ENCODE assay signal across 24 cellular contexts in the genomic region with DNA sequence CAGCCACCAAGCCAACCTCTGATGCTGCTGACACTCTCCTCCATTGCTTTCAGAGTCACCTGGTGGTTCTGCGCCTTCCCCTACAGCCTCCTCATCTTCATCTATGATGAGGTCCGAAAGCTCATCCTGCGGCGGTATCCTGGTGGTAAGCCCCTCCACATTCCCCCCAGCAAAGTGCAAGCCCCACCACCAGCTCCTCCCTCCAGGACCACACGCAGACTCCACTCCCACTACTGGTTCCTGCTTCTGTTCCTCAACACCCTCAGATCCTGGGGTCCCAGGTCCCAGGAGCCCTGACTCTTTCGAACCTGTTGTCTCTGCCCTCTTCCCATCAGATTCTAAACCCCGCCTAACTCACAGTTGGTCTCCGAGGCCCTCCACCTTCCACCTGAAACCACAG. TPM values are rescaled to one million over a fixed set of nuclear protein-coding genes. Genes with fewer than 3 reads are reported as not detected.
A peak's percentile ranks its signal among the peaks of the same experiment; 100 is the strongest.
DNase-seq lines count a peak whose midpoint lies in the region; ATAC-seq, FAIRE-seq and TF ChIP-seq lines count a peak whose summit lies in the region.
"Had no signal": no experiment of that assay in that cellular context is flagged by ENCODE, and none has a peak within 500 bp of the region (broad histone marks: within the 10 kb centered on the region; RNA-seq: fewer than 3 reads in every experiment).

No MANE protein-coding gene starts in this region.

- TF ChIP-seq CTCF in astrocyte (IDR thresholded peaks at IDR 0.05; ENCODE audit: insufficient read depth, low read depth, low read length) = no peak
- TF ChIP-seq CTCF in esophagus muscularis mucosa (IDR thresholded peaks at IDR 0.05) = no peak
- no peak for TF ChIP-seq CTCF in psoas muscle (IDR thresholded peaks at IDR 0.05)
- TF ChIP-seq CTCF in WTC11 (IDR thresholded peaks at IDR 0.05) = no peak

- no peak for TF ChIP-seq EP300 in esophagus muscularis mucosa (IDR thresholded peaks at IDR 0.05)

- POLR2A ChIA-PET in WTC11 (lab: Charles Lee) = no interaction called here

- H3K27ac ChIP-seq in astrocyte (ENCODE audit: low read depth, low read length) (no peak overlapping the region), esophagus muscularis mucosa (replicated peaks in 1 of 4) (peak overlapping the region in 3 of 4 donors; percentile 4 to 8 (median 5)), psoas muscle (peak overlapping the region; percentile 75)

- peaks cover 4% of the 10 kb centered on the region for H3K36me3 Mint-ChIP-seq in astrocyte (ENCODE audit: low read depth, unreplicated experiment)
- H3K36me3 Mint-ChIP-seq in WTC11 = peaks cover 15% of the 10 kb centered on the region
- H3K36me3 Mint-ChIP-seq: CD4-positive, alpha-beta memory T cell had no signal

- no peak overlapping the region for H2AFZ ChIP-seq in astrocyte (ENCODE audit: low read depth, low read length)

- no peak overlapping the region for H3K4me3 Mint-ChIP-seq in astrocyte (ENCODE audit: unreplicated experiment)
- H3K4me3 Mint-ChIP-seq in WTC11 = no peak overlapping the region
- H3K4me3 Mint-ChIP-seq: CD4-positive, alpha-beta memory T cell; HFFc6 had no signal

- H3K4me3 ChIP-seq in astrocyte (ENCODE audit: insufficient read depth, low read depth, low read length) (no peak overlapping the region), esophagus muscularis mucosa (no peak overlapping the region), psoas muscle (no peak overlapping the region)
- H3K4me3 ChIP-seq: HAP-1 had no signal

- intact Hi-C loops in esophagus muscularis mucosa (cut with DNase I) = no loop called here
- intact Hi-C loops in psoas muscle (cut with DNase I) = no loop called here

- H4K20me1 ChIP-seq in astrocyte (ENCODE audit: insufficient read depth, low read length) = no peaks in the 10 kb centered on the region

- no peaks in the 10 kb centered on the region for H3K4me1 ChIP-seq in astrocyte (ENCODE audit: insufficient read depth, low read length)
- H3K4me1 ChIP-seq in esophagus muscularis mucosa = peaks cover 0 to 34% (median 19%) of the 10 kb centered on the region in 4 donors
- peaks cover 24% of the 10 kb centered on the region for H3K4me1 ChIP-seq in psoas muscle
- H3K4me1 ChIP-seq: HAP-1 had no signal

- WGBS in esophagus muscularis mucosa = 96% methylated on average over 8 of the region's 8 CpGs
- WGBS in psoas muscle, 3 donors = 90 to 91% (median 90%) methylated on average over 8 of the region's 8 CpGs

- FAIRE-seq in astrocyte (lab: Jason Lieb, UNC) = no peak
- FAIRE-seq: GM12891, GM18507, H54 had no signal

- H3K27me3 Mint-ChIP-seq in astrocyte (ENCODE audit: low read depth, unreplicated experiment) = peaks cover 28% of the 10 kb centered on the region
- H3K27me3 Mint-ChIP-seq in WTC11 (ENCODE audit: low read depth) = no peaks in the 10 kb centered on the region

- TF ChIP-seq POLR2A in esophagus muscularis mucosa (IDR thresholded peaks at IDR 0.05; ENCODE audit: low read depth) = no peak

- H3K9ac ChIP-seq in astrocyte (ENCODE audit: low read length) = no peak overlapping the region

- H3K4me1 Mint-ChIP-seq in astrocyte (ENCODE audit: low read depth, unreplicated experiment) = peaks cover 3% of the 10 kb centered on the region
- H3K4me1 Mint-ChIP-seq in WTC11 = peaks cover 4% of the 10 kb centered on the region
- H3K4me1 Mint-ChIP-seq: CD4-positive, alpha-beta memory T cell had no signal

- H3K9me3 ChIP-seq in astrocyte (ENCODE audit: insufficient read depth, low read depth, low read length) (no peaks in the 10 kb centered on the region), esophagus muscularis mucosa (no peaks in the 10 kb centered on the region), psoas muscle (no peaks in the 10 kb centered on the region)
- H3K9me3 ChIP-seq: HAP-1 had no signal

- ATAC-seq in psoas muscle (no peak), GM19328 (IDR thresholded peaks at IDR 0.05; ENCODE audit: unreplicated experiment) (no peak), WTC11 (no peak)

- DNase-seq in astrocyte (ENCODE audit: low read depth) (no peak), esophagus muscularis mucosa (ENCODE audit: extremely low spot score) (no peak), psoas muscle (no peak), HuH-7.5 (ENCODE audit: low spot score) (no peak), WTC11 (ENCODE audit: low spot score) (no peak)
- DNase-seq: C1 segment of cervical spinal cord; Calu3; CD4-positive, alpha-beta memory T cell; COR-L47; DMS53; DMS79 treated with DMSO at 0.1 percent for 48 hours; GF-D8; GOT3; HFFc6 had no signal

- no peaks in the 10 kb centered on the region for H3K36me3 ChIP-seq in astrocyte (ENCODE audit: insufficient read depth, low read length)
- H3K36me3 ChIP-seq in esophagus muscularis mucosa = peaks cover 26 to 71% (median 60%) of the 10 kb centered on the region in 4 donors
- H3K36me3 ChIP-seq in psoas muscle (ENCODE audit: insufficient read depth in 1 of 2, low read depth in 1 of 2) = peaks cover 0 to 83% of the 10 kb centered on the region in 2 donors
- H3K36me3 ChIP-seq: HAP-1 had no signal

- no peak overlapping the region for H3K4me2 ChIP-seq in astrocyte (ENCODE audit: low read length)

- H3K27me3 ChIP-seq in astrocyte (ENCODE audit: insufficient read depth, low read length) (peaks cover 6% of the 10 kb centered on the region), esophagus muscularis mucosa (no peaks in the 10 kb centered on the region), psoas muscle (ENCODE audit: insufficient read depth in 3 of 3, low read length in 2 of 3) (no peaks in the 10 kb centered on the region)

- CTCF ChIA-PET in WTC11 (lab: Charles Lee) = no interaction called here

- peak overlapping the region; percentile 71 for H3K27ac Mint-ChIP-seq in astrocyte (ENCODE audit: unreplicated experiment)
- no peak overlapping the region for H3K27ac Mint-ChIP-seq in WTC11
- H3K27ac Mint-ChIP-seq: CD4-positive, alpha-beta memory T cell; HFFc6 had no signal

- no peaks in the 10 kb centered on the region for H3K79me2 ChIP-seq in astrocyte (ENCODE audit: insufficient read depth, low read length)

- H3K9me3 Mint-ChIP-seq in astrocyte (ENCODE audit: unreplicated experiment) = peaks cover 9% of the 10 kb centered on the region
- H3K9me3 Mint-ChIP-seq in WTC11 = no peaks in the 10 kb centered on the region
- H3K9me3 Mint-ChIP-seq: CD4-positive, alpha-beta memory T cell; HFFc6 had no signal

TF ChIP-seq in WTC11, 78 proteins besides CTCF, POLR2A, EP300 and RAD21:
- TF ChIP-seq NFYB (CRISPR knock-in tag; conservative IDR thresholded peaks at IDR 0.05; ENCODE audit: low read depth) (no peak), ZBTB21 (CRISPR knock-in tag; IDR thresholded peaks at IDR 0.05; ENCODE audit: borderline replicate concordance) (no peak), ZNF423 (CRISPR knock-in tag; IDR thresholded peaks at IDR 0.05) (no peak), ARID4B (CRISPR knock-in tag; IDR thresholded peaks at IDR 0.05; ENCODE audit: borderline replicate concordance) (no peak)

RNA-seq across cellular contexts. Expression of gene ATP1A4, which starts 11.6 kb away (rescaled TPM):
- total RNA-seq in astrocyte (not detected in 2 replicates), esophagus muscularis mucosa (1 to 10 TPM in 1 of 4 donors, under 1 TPM in 2, not detected in 1; 0.17 to 2.1 (median 0.98) TPM), psoas muscle (1 to 10 TPM in 1 of 4 donors, under 1 TPM in 3; 0.07 to 2.0 (median 0.38) TPM), WTC11 (2021) (0.37 to 0.78 TPM (median 0.55 TPM) in 3 replicates)
- 1 to 10 TPM in 1 of 3 donors, under 1 TPM in 2; 0.03 to 1.3 (median 0.13) TPM for polyA plus RNA-seq in psoas muscle
- total RNA-seq: A172; A673; Calu3; CD4-positive, alpha-beta memory T cell; Daoy; G401; HFFc6 had no signal
- polyA plus RNA-seq: BJ; CD4-positive, alpha-beta memory T cell had no signal

RNA-seq across cellular contexts. Expression of gene ATP1A2, which starts 24.3 kb away (rescaled TPM):
- total RNA-seq in astrocyte (2.5 and 3.5 TPM in 2 replicates), esophagus muscularis mucosa (100 to 1,000 TPM; 101 to 214 (median 130) TPM), psoas muscle (1,000 to 10,000 TPM in 1 of 4 donors, 100 to 1,000 TPM in 3; 523 to 1,040 (median 587) TPM), WTC11 (2021) (22.8 to 25.6 TPM (median 23.2 TPM) in 3 replicates)
- 100 to 1,000 TPM in 2 of 3 donors, 10 to 100 TPM in 1; 52.5 to 194 (median 162) TPM for polyA plus RNA-seq in psoas muscle
- total RNA-seq: A673; Calu3; CD4-positive, alpha-beta memory T cell; Daoy; G401 had no signal
- polyA plus RNA-seq: CD4-positive, alpha-beta memory T cell had no signal

RNA-seq across cellular contexts. Expression of gene IGSF8, which starts 41.4 kb away (rescaled TPM):
- total RNA-seq in astrocyte (42.8 and 45.8 TPM in 2 replicates), esophagus muscularis mucosa (10 to 100 TPM; 12.0 to 27.0 (median 21.9) TPM), psoas muscle (1 to 10 TPM; 4.3 to 8.6 (median 6.4) TPM), WTC11 (2021) (86.7 to 101 TPM (median 95.1 TPM) in 3 replicates)
- polyA plus RNA-seq in psoas muscle = 1 to 10 TPM; 4.9 to 6.5 (median 6.4) TPM

RNA-seq across cellular contexts. Expression of gene CASQ1, which starts 50.5 kb away (rescaled TPM):
- 1.7 and 2.1 TPM in 2 replicates for total RNA-seq in astrocyte
- total RNA-seq in esophagus muscularis mucosa = 1 to 10 TPM; 2.9 to 4.9 (median 4.6) TPM
- total RNA-seq in psoas muscle = 100 to 1,000 TPM; 399 to 903 (median 583) TPM
- 100 to 1,000 TPM; 171 to 412 (median 329) TPM for polyA plus RNA-seq in psoas muscle
- total RNA-seq in WTC11 (2021) = 0.46 to 0.50 TPM (median 0.48 TPM) in 3 replicates
- total RNA-seq: A673; Calu3; CD4-positive, alpha-beta memory T cell; Daoy had no signal
- polyA plus RNA-seq: CD4-positive, alpha-beta memory T cell had no signal

RNA-seq across cellular contexts. Expression of gene KCNJ9, which starts 58.5 kb away (rescaled TPM):
- not detected in 2 replicates for total RNA-seq in astrocyte
- total RNA-seq in esophagus muscularis mucosa = not detected
- total RNA-seq in psoas muscle = not detected
- under 1 TPM in 2 of 3 donors, not detected in 1; 0.01 to 0.04 TPM for polyA plus RNA-seq in psoas muscle
- total RNA-seq in WTC11 (2021) = 0.09 to 0.14 TPM in 2 of 3 replicates, not detected in the other
- total RNA-seq: A172; A673; Calu3; CD4-positive, alpha-beta memory T cell; Daoy; G401; HFFc6 had no signal
- polyA plus RNA-seq: BJ; CD4-positive, alpha-beta memory T cell had no signal
